Comparison of ENCODE assay signal across 8 cellular contexts in genomic region chr2:134919360-134920210, GRCh38. TPM values are rescaled to one million over a fixed set of nuclear protein-coding genes. Genes with fewer than 3 reads are reported as not detected.
DNase-seq lines count a peak whose midpoint lies in the region; ATAC-seq and TF ChIP-seq lines count a peak whose summit lies in the region.

No MANE protein-coding gene starts in this region.

- H3K36me3 Mint-ChIP-seq in CD8-positive, alpha-beta T cell: peaks cover 32% of the 10 kb centered on the region

- H3K4me1 Mint-ChIP-seq in CD8-positive, alpha-beta T cell (ENCODE audit: low read depth): peaks cover 58% of the 10 kb centered on the region

- POLR2A ChIA-PET in CD8-positive, alpha-beta T cell (lab: Charles Lee): interaction anchor here (0.6 to 2.5 kb wide), 6 partner anchors 8 to 956 kb away, joined by 3 to 13 read pairs (median 4); partner anchors contain the start of genes MCM6, R3HDM1 and ZRANB3

- H3K27ac Mint-ChIP-seq in CD8-positive, alpha-beta T cell: peak overlapping the region; percentile 97

- H3K27ac ChIP-seq in CD8-positive, alpha-beta T cell (ENCODE audit: low read depth, low read length): peak overlapping the region; percentile 97
- H3K27ac ChIP-seq in ascending aorta: peak overlapping the region; percentile 96 to 98

- H3K36me3 ChIP-seq in CD8-positive, alpha-beta T cell (ENCODE audit: insufficient read depth, low read length): peaks cover 4% of the 10 kb centered on the region
- peaks cover 0 to 2% of the 10 kb centered on the region in 2 donors for H3K36me3 ChIP-seq in ascending aorta

- intact Hi-C loops in CD8-positive, alpha-beta T cell (cut with DNase I, micrococcal nuclease): loop anchor here (2.0 to 10.0 kb wide), 6 partner anchors 237 to 1198 kb away; partner anchors contain the start of genes CXCR4 (in 1 of the 2) and MCM6 (in 1 of the 2)
- intact Hi-C loops in ascending aorta (cut with DNase I): loop anchor here (2.0 to 5.0 kb wide), 2 partner anchors 133 to 1065 kb away; partner anchors contain the start of genes DARS1 and RAB3GAP1

- no peaks in the 10 kb centered on the region for H3K27me3 Mint-ChIP-seq in CD8-positive, alpha-beta T cell (ENCODE audit: low read depth)

- H3K4me1 ChIP-seq in CD8-positive, alpha-beta T cell (ENCODE audit: insufficient read depth, low read length): peaks cover 48% of the 10 kb centered on the region
- peaks cover 5 to 26% of the 10 kb centered on the region in 2 donors for H3K4me1 ChIP-seq in ascending aorta

- peak overlapping the region; percentile 92 for H3K4me3 Mint-ChIP-seq in CD8-positive, alpha-beta T cell

- peak overlapping the region; percentile 96 for H3K4me3 ChIP-seq in CD8-positive, alpha-beta T cell (ENCODE audit: low read depth, low read length)
- peak overlapping the region; percentile 83 to 88 for H3K4me3 ChIP-seq in ascending aorta
- peak overlapping the region; percentile 87 for H3K4me3 ChIP-seq in iPS-18c (ENCODE audit: insufficient read depth, low read depth, low read length)

- peak in 4 of 7 experiments; percentile 22 to 56 (median 34) for DNase-seq in CD8-positive, alpha-beta T cell
- DNase-seq in RPMI8226: peak; percentile 53
- DNase-seq in ascending aorta (ENCODE audit: low spot score in 2 of 2): no peak
- DNase-seq in stimulated activated CD4-positive, alpha-beta T cell treated with anti-CD3 and anti-CD28 coated beads, Interleukin-12 subunit alpha, Interleukin-12 subunit beta, amount 100 ng/mL, for 24 hours (ENCODE audit: low read depth in 2 of 2): peak; percentile 26 to 52
- DNase-seq in cerebellum (ENCODE audit: low spot score): no peak

- no peaks in the 10 kb centered on the region for H3K9me3 Mint-ChIP-seq in CD8-positive, alpha-beta T cell

- H3K27me3 ChIP-seq in CD8-positive, alpha-beta T cell (ENCODE audit: insufficient read depth, low read length): no peaks in the 10 kb centered on the region
- H3K27me3 ChIP-seq in ascending aorta: no peaks in the 10 kb centered on the region

- TF ChIP-seq CTCF in CD8-positive, alpha-beta T cell (IDR thresholded peaks at IDR 0.05): no peak
- no peak for TF ChIP-seq CTCF in ascending aorta (IDR thresholded peaks at IDR 0.05)

- no peak for ATAC-seq in CD8-positive, alpha-beta T cell
- peak; percentile 7 for ATAC-seq in HG02588 (IDR thresholded peaks at IDR 0.05; ENCODE audit: unreplicated experiment)
- no peak for ATAC-seq in HG03139 (IDR thresholded peaks at IDR 0.05; ENCODE audit: unreplicated experiment)

- no peaks in the 10 kb centered on the region for H3K9me3 ChIP-seq in CD8-positive, alpha-beta T cell (ENCODE audit: low read length)
- H3K9me3 ChIP-seq in ascending aorta: no peaks in the 10 kb centered on the region
- no peaks in the 10 kb centered on the region for H3K9me3 ChIP-seq in iPS-18c (ENCODE audit: control insufficient read depth, insufficient read depth, low read length)

- CTCF ChIA-PET in CD8-positive, alpha-beta T cell (lab: Charles Lee): no interaction called here

RNA-seq across cellular contexts. Expression of gene CCNT2, which starts 1.0 kb away (rescaled TPM):
- 10 to 100 TPM; 67.0 to 71.9 TPM for total RNA-seq in CD8-positive, alpha-beta T cell
- 14.2 TPM for total RNA-seq in ascending aorta
- 110 TPM for total RNA-seq in cerebellum

Comparison
In these comparisons a context has a peak if more than half of its experiments do, and no peak if none do; other contexts are left out.
1. DNase-seq: peak in CD8-positive, alpha-beta T cell (4 of 7), RPMI8226 (single experiment) and stimulated activated CD4-positive, alpha-beta T cell treated with anti-CD3 and anti-CD28 coated beads, Interleukin-12 subunit alpha, Interleukin-12 subunit beta, amount 100 ng/mL, for 24 hours (2 of 2); none in ascending aorta (0 of 2) and cerebellum (single experiment).
2. Peak in every context shown above with its lines, with median percentiles within 50 percentile points of each other: H3K4me3 ChIP-seq.